22 cellular contexts compared by ENCODE assay signal in genomic region chr20:7449269-7449668, GRCh38.
A peak's percentile ranks its signal among the peaks of the same experiment; 100 is the strongest.
DNase-seq lines count a peak whose midpoint lies in the region; ATAC-seq, FAIRE-seq and TF ChIP-seq lines count a peak whose summit lies in the region.
"Had no signal": no experiment of that assay in that cellular context is flagged by ENCODE, and none has a peak within 500 bp of the region (broad histone marks: within the 10 kb centered on the region; RNA-seq: fewer than 3 reads in every experiment).

No MANE protein-coding gene starts in this region.

- no peak for TF ChIP-seq RAD21 in GM12878 (IDR thresholded peaks at IDR 0.05; ENCODE audit: insufficient read depth, low read depth, low read length)

- no peak overlapping the region for H3K4me2 ChIP-seq in GM12878 (ENCODE audit: control insufficient read depth, insufficient read depth)
- H3K4me2 ChIP-seq: A549, KMS-11 had no signal

- CTCF ChIA-PET in GM12878 (lab: Yijun Ruan, JAX) = no interaction called here
- CTCF ChIA-PET in activated naive CD4-positive, alpha-beta T cell treated with anti-CD3 and anti-CD28 coated beads for 36 hours (lab: Charles Lee) = no interaction called here

- TF ChIP-seq POLR2A in H54 (IDR thresholded peaks at IDR 0.05; ENCODE audit: low read depth, low read length) (no peak), GM12878 (IDR thresholded peaks at IDR 0.05; ENCODE audit: low read depth, low read length) (no peak)

- in situ Hi-C loops in GM12878 (cut with MboI) = no loop called here

- TF ChIP-seq EP300 in GM12878 (IDR thresholded peaks at IDR 0.05; ENCODE audit: borderline replicate concordance in 1 of 2, control insufficient read depth in 1 of 2, low read depth in 2 of 2, low read length in 2 of 2) = no peak

- no peaks in the 10 kb centered on the region for H3K79me2 ChIP-seq in GM12878 (ENCODE audit: control insufficient read depth, insufficient read depth, low read length)

- H3K36me3 Mint-ChIP-seq in activated naive CD4-positive, alpha-beta T cell treated with anti-CD3 and anti-CD28 coated beads for 36 hours (ENCODE audit: low read depth) = no peaks in the 10 kb centered on the region
- H3K36me3 Mint-ChIP-seq: CD14-positive monocyte had no signal

- H3K27me3 Mint-ChIP-seq in activated naive CD4-positive, alpha-beta T cell treated with anti-CD3 and anti-CD28 coated beads for 36 hours (ENCODE audit: low read depth) = no peaks in the 10 kb centered on the region
- H3K27me3 Mint-ChIP-seq: B cell had no signal

- no peaks in the 10 kb centered on the region for H3K4me1 Mint-ChIP-seq in activated naive CD4-positive, alpha-beta T cell treated with anti-CD3 and anti-CD28 coated beads for 36 hours (ENCODE audit: low read depth)
- H3K4me1 Mint-ChIP-seq: B cell, CD14-positive monocyte had no signal

- no peaks in the 10 kb centered on the region for H3K9me3 ChIP-seq in GM12878 (replicated peaks; ENCODE audit: control insufficient read depth, insufficient read depth, low read length)
- H3K9me3 ChIP-seq: A549 had no signal

- no peaks in the 10 kb centered on the region for H4K20me1 ChIP-seq in GM12878 (ENCODE audit: control insufficient read depth, insufficient read depth)

- DNase-seq in H54 (ENCODE audit: insufficient read length, low spot score) (no peak), GM12878 (ENCODE audit: low read depth, low spot score) (no peak), fibroblast of pulmonary artery (ENCODE audit: low read depth) (peak; percentile 3), retinal pigment epithelial cell (ENCODE audit: low read depth) (peak; percentile 10), left lobe of liver (ENCODE audit: low spot score) (no peak), amygdala (lab: John Stamatoyannopoulos, UW) (no peak)
- no peak for DNase-seq in activated naive CD4-positive, alpha-beta T cell treated with anti-CD3 and anti-CD28 coated beads for 36 hours
- no peak for DNase-seq in stimulated activated naive CD8-positive, alpha-beta T cell treated with anti-CD3 and anti-CD28 coated beads, Interleukin-15, Interleukin-2, amounts not matched to agents 100 U/mL and 50 U/mL, for 24 hours
- DNase-seq: DMS79, IMR-90, NCI-H1436 treated with DMSO at 0.1 percent for 48 hours, NCI-H1930, NCI-H345, NCI-H524, NCI-H774 had no signal

- H3K4me3 Mint-ChIP-seq in activated naive CD4-positive, alpha-beta T cell treated with anti-CD3 and anti-CD28 coated beads for 36 hours = no peak overlapping the region
- H3K4me3 Mint-ChIP-seq: B cell, CD14-positive monocyte had no signal

- no peaks in the 10 kb centered on the region for H3K4me1 ChIP-seq in GM12878 (ENCODE audit: control insufficient read depth, insufficient read depth, low read length)
- H3K4me1 ChIP-seq: A549 had no signal

- no peaks in the 10 kb centered on the region for H3K27me3 ChIP-seq in GM12878 (replicated peaks in 1 of 2; ENCODE audit: control insufficient read depth in 2 of 2, insufficient read depth in 2 of 2, low read length in 1 of 2)

- H3K27ac Mint-ChIP-seq in activated naive CD4-positive, alpha-beta T cell treated with anti-CD3 and anti-CD28 coated beads for 36 hours = no peak overlapping the region
- H3K27ac Mint-ChIP-seq: B cell, CD14-positive monocyte had no signal

- H3K9ac ChIP-seq in GM12878 (ENCODE audit: control insufficient read depth, insufficient read depth, low read length) = no peak overlapping the region
- H3K9ac ChIP-seq: KMS-11 had no signal

- RAD21 ChIA-PET in GM12878 (lab: Charles Lee; ENCODE audit: unreplicated experiment) = no interaction called here

- 61% methylated on average over 1 of the region's 1 CpG for WGBS in GM12878 (ENCODE audit: insufficient coverage, insufficient replicate concordance, low lambda C conversion rate, missing lambda C conversion rate)

- SMC1A ChIA-PET in GM12878 (lab: Charles Lee; ENCODE audit: uncharacterized antibody, unreplicated experiment) = no interaction called here

- intact Hi-C loops in GM12878 (cut with micrococcal nuclease; ENCODE audit: unreplicated experiment) = no loop called here
- intact Hi-C loops in activated naive CD4-positive, alpha-beta T cell treated with anti-CD3 and anti-CD28 coated beads for 36 hours (cut with micrococcal nuclease) = no loop called here

- FAIRE-seq in H54 (lab: Jason Lieb, UNC) = peak; percentile 27
- no peak for FAIRE-seq in GM12878 (lab: Jason Lieb, UNC)
- FAIRE-seq: A549, GM12891 had no signal

- BruUV-seq in GM12878 (replicated peaks; lab: Mats Ljungman, UMichigan) = no TSS peak

- H2AFZ ChIP-seq in GM12878 (ENCODE audit: control insufficient read depth, low read depth, low read length) = no peak overlapping the region

- H3K27ac ChIP-seq in GM12878 (ENCODE audit: control insufficient read depth, insufficient read depth) = no peak overlapping the region
- H3K27ac ChIP-seq: A549, KMS-11 had no signal

- TF ChIP-seq CTCF in GM12878 (IDR thresholded peaks at IDR 0.05 in 2 of 3, conservative IDR thresholded peaks at IDR 0.05 in 1 of 3; ENCODE audit: control insufficient read depth in 2 of 3, extremely low read depth in 1 of 3, insufficient read depth in 1 of 3, low read depth in 3 of 3, low read length in 3 of 3) (no peak), fibroblast of pulmonary artery (IDR thresholded peaks at IDR 0.05; ENCODE audit: low read length, missing control alignments) (no peak), retinal pigment epithelial cell (conservative IDR thresholded peaks at IDR 0.05; ENCODE audit: low read depth, low read length) (no peak)

- ATAC-seq in GM12878 = no peak
- ATAC-seq in left lobe of liver = no peak
- ATAC-seq in stimulated activated naive CD8-positive, alpha-beta T cell treated with anti-CD3 and anti-CD28 coated beads, Interleukin-15, Interleukin-2, amounts not matched to agents 100 U/mL and 50 U/mL, for 24 hours = no peak
- ATAC-seq: A549, HCT116, Panc1 had no signal

- no peak overlapping the region for H3K4me3 ChIP-seq in GM12878
- H3K4me3 ChIP-seq in fibroblast of pulmonary artery (replicated peaks; ENCODE audit: low read depth, low read length) = no peak overlapping the region
- no peak overlapping the region for H3K4me3 ChIP-seq in retinal pigment epithelial cell (ENCODE audit: low read length)
- H3K4me3 ChIP-seq: A549 had no signal

- no peaks in the 10 kb centered on the region for H3K36me3 ChIP-seq in GM12878 (ENCODE audit: control insufficient read depth in 2 of 2, insufficient read depth in 2 of 2, low read length in 1 of 2)

- POLR2A ChIA-PET in GM12878 (lab: Charles Lee) = no interaction called here

- peaks cover 2% of the 10 kb centered on the region for H3K9me3 Mint-ChIP-seq in activated naive CD4-positive, alpha-beta T cell treated with anti-CD3 and anti-CD28 coated beads for 36 hours

TF ChIP-seq in GM12878, 131 proteins besides CTCF, POLR2A, EP300 and RAD21 (continues in another document):
- TF ChIP-seq BCL11A (IDR thresholded peaks at IDR 0.05; ENCODE audit: low read depth, low read length) (no peak), SUZ12 (IDR thresholded peaks at IDR 0.05; ENCODE audit: unreplicated experiment) (no peak), FOS (IDR thresholded peaks at IDR 0.05; ENCODE audit: borderline replicate concordance, extremely low read depth, insufficient read length) (no peak), SIX5 (IDR thresholded peaks at IDR 0.05; ENCODE audit: low read depth, low read length, severe bottlenecking) (no peak), POU2F2 (IDR thresholded peaks at IDR 0.05; ENCODE audit: borderline replicate concordance, low read depth, low read length) (no peak), SUPT20H (IDR thresholded peaks at IDR 0.05; ENCODE audit: borderline replicate concordance, control insufficient read depth, low read depth, low read length) (no peak), CBX5 (IDR thresholded peaks at IDR 0.05; ENCODE audit: low read depth) (no peak), NFIC (IDR thresholded peaks at IDR 0.05; ENCODE audit: low read depth, low read length) (peak; percentile 54; the same call in 1 of the 2 replicates), PAX8 (IDR thresholded peaks at IDR 0.05) (no peak), FOXM1 (IDR thresholded peaks at IDR 0.05; ENCODE audit: low read depth, low read length) (peak; percentile 49; the same call in 1 of the 2 replicates), USF2 (IDR thresholded peaks at IDR 0.05; ENCODE audit: borderline replicate concordance, low read depth, low read length) (no peak), CHD1 (IDR thresholded peaks at IDR 0.05; ENCODE audit: low read depth, low read length) (no peak), BHLHE40 (IDR thresholded peaks at IDR 0.05; ENCODE audit: borderline replicate concordance in 1 of 2, low read depth in 2 of 2, low read length in 1 of 2) (no peak), SREBF2 (IDR thresholded peaks at IDR 0.05; ENCODE audit: low read length) (no peak), E2F8 (IDR thresholded peaks at IDR 0.05; ENCODE audit: low read depth, partially characterized antibody) (no peak), JUNB (IDR thresholded peaks at IDR 0.05) (peak; percentile 78), CREM (IDR thresholded peaks at IDR 0.05; ENCODE audit: low read depth) (peak; percentile 46; the same call in 1 of the 2 replicates)

Comparison
In these comparisons a context has a peak if more than half of its experiments do, and no peak if none do; other contexts are left out.
1. DNase-seq: peak in fibroblast of pulmonary artery (single experiment) and retinal pigment epithelial cell (single experiment); none in H54 (single experiment), GM12878 (single experiment), activated naive CD4-positive, alpha-beta T cell treated with anti-CD3 and anti-CD28 coated beads for 36 hours (single experiment), left lobe of liver (single experiment), amygdala (0 of 56) and stimulated activated naive CD8-positive, alpha-beta T cell treated with anti-CD3 and anti-CD28 coated beads, Interleukin-15, Interleukin-2, amounts not matched to agents 100 U/mL and 50 U/mL, for 24 hours (single experiment).